In the genomic region with DNA sequence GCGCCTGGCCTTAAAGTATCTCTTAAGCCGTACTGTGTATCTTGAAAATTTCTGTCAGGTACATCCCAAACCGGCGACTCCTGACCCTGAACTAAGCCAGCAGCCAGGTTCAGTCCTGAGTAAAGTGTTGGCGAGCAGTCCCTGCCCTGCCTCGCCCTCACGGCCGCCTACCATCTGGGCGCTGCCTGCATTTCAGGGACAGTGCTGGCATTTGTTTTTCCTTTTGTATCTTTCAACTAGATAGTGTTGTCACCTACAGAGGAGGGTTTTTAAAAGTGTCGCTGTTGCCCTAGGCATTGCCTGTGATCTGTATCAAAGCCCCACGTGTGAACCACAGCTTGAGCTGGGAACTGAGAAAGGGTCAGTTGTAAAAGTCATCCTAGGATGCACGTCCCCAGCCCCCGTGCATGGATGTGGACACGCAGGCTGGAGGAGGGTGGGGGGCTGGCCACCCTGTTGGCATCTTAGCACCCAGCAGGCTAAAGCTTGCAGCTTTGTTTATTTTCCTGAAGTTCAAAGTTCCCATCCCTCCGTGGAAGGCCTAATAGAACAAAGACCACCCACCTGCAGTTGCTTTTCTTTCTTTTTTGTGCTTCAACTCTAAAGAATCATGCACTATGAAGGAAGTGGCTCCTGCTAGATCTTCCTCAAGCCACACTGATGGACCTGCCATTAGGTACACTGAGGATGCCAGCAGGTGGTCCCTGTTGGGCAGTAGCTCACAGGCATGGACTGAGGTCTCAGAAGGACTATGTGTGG, we compare ENCODE assay signal across 1 cellular context.
TF ChIP-seq lines count a peak whose summit lies in the region.

No MANE protein-coding gene starts in this region.

TF ChIP-seq in HepG2, 621 proteins besides CTCF, POLR2A, EP300 and RAD21 (continued from another document and continues in another):
- TF ChIP-seq, protein P1, sequence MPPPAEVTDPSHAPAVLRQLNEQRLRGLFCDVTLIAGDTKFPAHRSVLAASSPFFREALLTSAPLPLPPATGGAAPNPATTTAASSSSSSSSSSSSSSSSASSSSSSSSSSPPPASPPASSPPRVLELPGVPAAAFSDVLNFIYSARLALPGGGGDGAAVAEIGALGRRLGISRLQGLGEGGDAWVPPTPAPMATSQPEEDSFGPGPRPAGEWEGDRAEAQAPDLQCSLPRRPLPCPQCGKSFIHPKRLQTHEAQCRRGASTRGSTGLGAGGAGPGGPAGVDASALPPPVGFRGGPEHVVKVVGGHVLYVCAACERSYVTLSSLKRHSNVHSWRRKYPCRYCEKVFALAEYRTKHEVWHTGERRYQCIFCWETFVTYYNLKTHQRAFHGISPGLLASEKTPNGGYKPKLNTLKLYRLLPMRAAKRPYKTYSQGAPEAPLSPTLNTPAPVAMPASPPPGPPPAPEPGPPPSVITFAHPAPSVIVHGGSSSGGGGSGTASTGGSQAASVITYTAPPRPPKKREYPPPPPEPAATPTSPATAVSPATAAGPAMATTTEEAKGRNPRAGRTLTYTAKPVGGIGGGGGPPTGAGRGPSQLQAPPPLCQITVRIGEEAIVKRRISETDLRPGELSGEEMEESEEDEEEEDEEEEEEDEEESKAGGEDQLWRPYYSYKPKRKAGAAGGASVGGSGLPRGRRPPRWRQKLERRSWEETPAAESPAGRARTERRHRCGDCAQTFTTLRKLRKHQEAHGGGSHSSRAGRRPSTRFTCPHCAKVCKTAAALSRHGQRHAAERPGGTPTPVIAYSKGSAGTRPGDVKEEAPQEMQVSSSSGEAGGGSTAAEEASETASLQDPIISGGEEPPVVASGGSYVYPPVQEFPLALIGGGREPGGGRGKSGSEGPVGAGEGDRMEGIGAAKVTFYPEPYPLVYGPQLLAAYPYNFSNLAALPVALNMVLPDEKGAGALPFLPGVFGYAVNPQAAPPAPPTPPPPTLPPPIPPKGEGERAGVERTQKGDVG (CRISPR knock-in tag; IDR thresholded peaks at IDR 0.05; ENCODE audit: borderline replicate concordance), result 0 out of 2 replicates have a peak, but pooled peaks have one; percentile 39
- peak; percentile 16; the same call in 1 of the 2 replicates for TF ChIP-seq MEIS2 (CRISPR knock-in tag; IDR thresholded peaks at IDR 0.05)
- no peak; the same call in 1 of the 2 replicates for TF ChIP-seq ZNF784 (CRISPR knock-in tag; IDR thresholded peaks at IDR 0.05; ENCODE audit: borderline replicate concordance)
- TF ChIP-seq ZNF816 (CRISPR knock-in tag; IDR thresholded peaks at IDR 0.05; ENCODE audit: borderline replicate concordance), result no peak; the same call in 1 of the 2 replicates
- TF ChIP-seq NR2F2 (IDR thresholded peaks at IDR 0.05; ENCODE audit: borderline replicate concordance, low read depth), result no peak
- TF ChIP-seq MTF1 (CRISPR knock-in tag; IDR thresholded peaks at IDR 0.05), result no peak
- no peak for TF ChIP-seq ZNF550 (CRISPR knock-in tag; IDR thresholded peaks at IDR 0.05; ENCODE audit: borderline replicate concordance)
- no peak for TF ChIP-seq TFDP1 (CRISPR knock-in tag; IDR thresholded peaks at IDR 0.05; ENCODE audit: borderline replicate concordance)
- peak; percentile 64; the same call in 1 of the 2 replicates for TF ChIP-seq BCL6 (CRISPR knock-in tag; IDR thresholded peaks at IDR 0.05)
- peak; percentile 66 for TF ChIP-seq PITX1 (CRISPR knock-in tag; IDR thresholded peaks at IDR 0.05)
- peak; percentile 93 for TF ChIP-seq ZNF605 (CRISPR knock-in tag; IDR thresholded peaks at IDR 0.05)
- no peak for TF ChIP-seq KDM2A (CRISPR knock-in tag; IDR thresholded peaks at IDR 0.05; ENCODE audit: borderline replicate concordance, low read depth)
- no peak for TF ChIP-seq KAT2B (IDR thresholded peaks at IDR 0.05; ENCODE audit: borderline replicate concordance, low read depth, low read length)
- no peak for TF ChIP-seq NFIB (CRISPR knock-in tag; IDR thresholded peaks at IDR 0.05; ENCODE audit: borderline replicate concordance)
- no peak for TF ChIP-seq ZNF468 (CRISPR knock-in tag; IDR thresholded peaks at IDR 0.05)
- no peak for TF ChIP-seq ZNF567 (CRISPR knock-in tag; IDR thresholded peaks at IDR 0.05; ENCODE audit: borderline replicate concordance)
- TF ChIP-seq FOXO1 (CRISPR knock-in tag; IDR thresholded peaks at IDR 0.05), result peak; percentile 87; the same call in 1 of the 2 replicates
- TF ChIP-seq ZNF10 (CRISPR knock-in tag; IDR thresholded peaks at IDR 0.05; ENCODE audit: borderline replicate concordance, low read depth), result no peak
- no peak for TF ChIP-seq ZNF513 (CRISPR knock-in tag; conservative IDR thresholded peaks at IDR 0.05)
- TF ChIP-seq, protein P2, sequence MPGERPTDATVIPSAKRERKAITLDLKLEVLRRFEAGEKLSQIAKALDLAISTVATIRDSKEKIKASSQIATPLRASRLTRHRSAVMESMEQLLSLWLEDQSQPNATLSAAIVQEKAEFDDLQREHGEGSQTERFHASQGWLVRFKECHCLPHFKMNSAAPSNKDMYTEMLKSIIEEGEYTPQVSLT (CRISPR knock-in tag; IDR thresholded peaks at IDR 0.05; ENCODE audit: borderline replicate concordance, low read depth), result no peak
- no peak for TF ChIP-seq RBM39 (IDR thresholded peaks at IDR 0.05; ENCODE audit: low read depth, low read length, poor library complexity, severe bottlenecking)
- no peak for TF ChIP-seq ZNF891 (CRISPR knock-in tag; IDR thresholded peaks at IDR 0.05)
- peak; percentile 61; the same call in 1 of the 2 replicates for TF ChIP-seq NFIC (IDR thresholded peaks at IDR 0.05; ENCODE audit: low read length)
- TF ChIP-seq, protein P3, sequence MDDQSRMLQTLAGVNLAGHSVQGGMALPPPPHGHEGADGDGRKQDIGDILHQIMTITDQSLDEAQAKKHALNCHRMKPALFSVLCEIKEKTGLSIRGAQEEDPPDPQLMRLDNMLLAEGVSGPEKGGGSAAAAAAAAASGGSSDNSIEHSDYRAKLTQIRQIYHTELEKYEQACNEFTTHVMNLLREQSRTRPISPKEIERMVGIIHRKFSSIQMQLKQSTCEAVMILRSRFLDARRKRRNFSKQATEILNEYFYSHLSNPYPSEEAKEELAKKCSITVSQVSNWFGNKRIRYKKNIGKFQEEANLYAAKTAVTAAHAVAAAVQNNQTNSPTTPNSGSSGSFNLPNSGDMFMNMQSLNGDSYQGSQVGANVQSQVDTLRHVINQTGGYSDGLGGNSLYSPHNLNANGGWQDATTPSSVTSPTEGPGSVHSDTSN (CRISPR knock-in tag; IDR thresholded peaks at IDR 0.05; ENCODE audit: borderline replicate concordance), result no peak
- TF ChIP-seq, protein P4, sequence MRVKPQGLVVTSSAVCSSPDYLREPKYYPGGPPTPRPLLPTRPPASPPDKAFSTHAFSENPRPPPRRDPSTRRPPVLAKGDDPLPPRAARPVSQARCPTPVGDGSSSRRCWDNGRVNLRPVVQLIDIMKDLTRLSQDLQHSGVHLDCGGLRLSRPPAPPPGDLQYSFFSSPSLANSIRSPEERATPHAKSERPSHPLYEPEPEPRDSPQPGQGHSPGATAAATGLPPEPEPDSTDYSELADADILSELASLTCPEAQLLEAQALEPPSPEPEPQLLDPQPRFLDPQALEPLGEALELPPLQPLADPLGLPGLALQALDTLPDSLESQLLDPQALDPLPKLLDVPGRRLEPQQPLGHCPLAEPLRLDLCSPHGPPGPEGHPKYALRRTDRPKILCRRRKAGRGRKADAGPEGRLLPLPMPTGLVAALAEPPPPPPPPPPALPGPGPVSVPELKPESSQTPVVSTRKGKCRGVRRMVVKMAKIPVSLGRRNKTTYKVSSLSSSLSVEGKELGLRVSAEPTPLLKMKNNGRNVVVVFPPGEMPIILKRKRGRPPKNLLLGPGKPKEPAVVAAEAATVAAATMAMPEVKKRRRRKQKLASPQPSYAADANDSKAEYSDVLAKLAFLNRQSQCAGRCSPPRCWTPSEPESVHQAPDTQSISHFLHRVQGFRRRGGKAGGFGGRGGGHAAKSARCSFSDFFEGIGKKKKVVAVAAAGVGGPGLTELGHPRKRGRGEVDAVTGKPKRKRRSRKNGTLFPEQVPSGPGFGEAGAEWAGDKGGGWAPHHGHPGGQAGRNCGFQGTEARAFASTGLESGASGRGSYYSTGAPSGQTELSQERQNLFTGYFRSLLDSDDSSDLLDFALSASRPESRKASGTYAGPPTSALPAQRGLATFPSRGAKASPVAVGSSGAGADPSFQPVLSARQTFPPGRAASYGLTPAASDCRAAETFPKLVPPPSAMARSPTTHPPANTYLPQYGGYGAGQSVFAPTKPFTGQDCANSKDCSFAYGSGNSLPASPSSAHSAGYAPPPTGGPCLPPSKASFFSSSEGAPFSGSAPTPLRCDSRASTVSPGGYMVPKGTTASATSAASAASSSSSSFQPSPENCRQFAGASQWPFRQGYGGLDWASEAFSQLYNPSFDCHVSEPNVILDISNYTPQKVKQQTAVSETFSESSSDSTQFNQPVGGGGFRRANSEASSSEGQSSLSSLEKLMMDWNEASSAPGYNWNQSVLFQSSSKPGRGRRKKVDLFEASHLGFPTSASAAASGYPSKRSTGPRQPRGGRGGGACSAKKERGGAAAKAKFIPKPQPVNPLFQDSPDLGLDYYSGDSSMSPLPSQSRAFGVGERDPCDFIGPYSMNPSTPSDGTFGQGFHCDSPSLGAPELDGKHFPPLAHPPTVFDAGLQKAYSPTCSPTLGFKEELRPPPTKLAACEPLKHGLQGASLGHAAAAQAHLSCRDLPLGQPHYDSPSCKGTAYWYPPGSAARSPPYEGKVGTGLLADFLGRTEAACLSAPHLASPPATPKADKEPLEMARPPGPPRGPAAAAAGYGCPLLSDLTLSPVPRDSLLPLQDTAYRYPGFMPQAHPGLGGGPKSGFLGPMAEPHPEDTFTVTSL (CRISPR knock-in tag; IDR thresholded peaks at IDR 0.05; ENCODE audit: borderline replicate concordance), result peak; percentile 84
- TF ChIP-seq EHMT2 (IDR thresholded peaks at IDR 0.05; ENCODE audit: borderline replicate concordance, low read depth, low read length), result no peak
- TF ChIP-seq TSC22D2 (CRISPR knock-in tag; IDR thresholded peaks at IDR 0.05; ENCODE audit: borderline replicate concordance), result no peak
- TF ChIP-seq, protein P5, sequence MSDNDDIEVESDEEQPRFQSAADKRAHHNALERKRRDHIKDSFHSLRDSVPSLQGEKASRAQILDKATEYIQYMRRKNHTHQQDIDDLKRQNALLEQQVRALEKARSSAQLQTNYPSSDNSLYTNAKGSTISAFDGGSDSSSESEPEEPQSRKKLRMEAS (IDR thresholded peaks at IDR 0.05), result peak; percentile 88
- TF ChIP-seq ZNF576 (CRISPR knock-in tag; IDR thresholded peaks at IDR 0.05), result 0 out of 2 replicates have a peak, but pooled peaks have one; percentile 34
- TF ChIP-seq ZNF563 (CRISPR knock-in tag; IDR thresholded peaks at IDR 0.05), result no peak
- peak; percentile 77; the same call in 1 of the 2 replicates for TF ChIP-seq HOMEZ (CRISPR knock-in tag; IDR thresholded peaks at IDR 0.05; ENCODE audit: low read depth)
- no peak for TF ChIP-seq DDIT3 (CRISPR knock-in tag; IDR thresholded peaks at IDR 0.05)
- no peak for TF ChIP-seq MAFK (conservative IDR thresholded peaks at IDR 0.05 in 1 of 2, IDR thresholded peaks at IDR 0.05 in 1 of 2; ENCODE audit: low read length in 2 of 2)
- TF ChIP-seq E2F2 (CRISPR knock-in tag; IDR thresholded peaks at IDR 0.05; ENCODE audit: borderline replicate concordance), result peak; percentile 62; the same call in 1 of the 2 replicates
- TF ChIP-seq TCF12 (IDR thresholded peaks at IDR 0.05), result no peak
- TF ChIP-seq TCF12 (CRISPR knock-in tag; IDR thresholded peaks at IDR 0.05), result peak; percentile 85
- TF ChIP-seq HNF4G (IDR thresholded peaks at IDR 0.05; ENCODE audit: borderline replicate concordance, low read depth, low read length), result no peak
- TF ChIP-seq HNF4G (CRISPR knock-in tag; IDR thresholded peaks at IDR 0.05; ENCODE audit: borderline replicate concordance, low read depth), result no peak; the same call in 1 of the 2 replicates
